8 cellular contexts compared by ENCODE assay signal in genomic region chr19:1279782-1280341, GRCh38. TPM values are rescaled to one million over a fixed set of nuclear protein-coding genes. Genes with fewer than 3 reads are reported as not detected.
DNase-seq lines count a peak whose midpoint lies in the region; ATAC-seq and TF ChIP-seq lines count a peak whose summit lies in the region.

No MANE protein-coding gene starts in this region.

- WGBS in adrenal gland, 4 donors, result 27 to 51% (median 28%) methylated on average over 3 to 10 of the region's 10 CpGs
- 30 to 33% methylated on average over 10 of the region's 10 CpGs for WGBS in heart right ventricle, 2 donors

- POLR2A ChIA-PET in T-cell (lab: Charles Lee), result no interaction called here

- TF ChIP-seq CTCF in GM10266 (IDR thresholded peaks at IDR 0.05; ENCODE audit: control insufficient read depth, insufficient read depth, low read depth, missing control alignments) (peak; percentile 97), adrenal gland (IDR thresholded peaks at IDR 0.05) (peak; percentile 91 to 97 (median 93)), heart right ventricle (IDR thresholded peaks at IDR 0.05) (peak; percentile 91 to 98 (median 96))

- H3K4me3 ChIP-seq in adrenal gland (no peak overlapping the region), heart right ventricle (no peak overlapping the region)

- DNase-seq in GM10266 (ENCODE audit: extremely low spot score) (peak; percentile 92), NCI-H1105 (lab: John Stamatoyannopoulos, UW) (peak; percentile 59), T-cell (peak in 33 of 34 experiments; percentile 40 to 78 (median 68)), adrenal gland (peak; percentile 79 to 93 (median 86)), heart right ventricle (peak; percentile 80 to 87), renal cortical epithelial cell (ENCODE audit: low read depth) (peak; percentile 67)

- no peak for TF ChIP-seq POLR2A in adrenal gland (IDR thresholded peaks at IDR 0.05)

- H3K27ac Mint-ChIP-seq in T-cell, result peak overlapping the region in 1 of 2 donors; percentile 44

- peaks cover 9 to 10% of the 10 kb centered on the region in 2 donors for H3K27me3 Mint-ChIP-seq in T-cell

- peaks cover 12% of the 10 kb centered on the region for H3K36me3 Mint-ChIP-seq in T-cell

- H3K27ac ChIP-seq in adrenal gland (no peak overlapping the region), heart right ventricle (no peak overlapping the region)

- CTCF ChIA-PET in T-cell (lab: Charles Lee), result interaction anchor here in 1 of 2 donors (0.5 kb wide), 1 partner anchor 95 kb away, joined by 5 read pairs; no protein-coding TSS in a partner anchor

- intact Hi-C loops in adrenal gland (cut with DNase I), result loop anchor here (10.0 kb wide), 3 partner anchors 105 to 235 kb away; partner anchors contain the start of genes ADAMTSL5 (in 1 of the 2), NDUFS7 (in 1 of the 2) and RPS15 (in 1 of the 2)
- intact Hi-C loops in heart right ventricle (cut with DNase I), result loop anchor here in 8 of 10 donors (5.0 to 10.0 kb wide), 11 partner anchors 75 to 232 kb away; partner anchors contain the start of genes DAZAP1 (in 3 of the 8), GAMT (in 3 of the 8), NDUFS7 (in 2 of the 8) and ADAMTSL5 (in 1 of the 8)

- no peak for ATAC-seq in T-cell (replicated peaks in 1 of 4)
- ATAC-seq in heart right ventricle, result peak in 6 of 8 donors; percentile 7 to 54 (median 34)
- no peak for ATAC-seq in GM19324 (IDR thresholded peaks at IDR 0.05; ENCODE audit: low FRiP score, unreplicated experiment)
- no peak for ATAC-seq in HG02870 (IDR thresholded peaks at IDR 0.05; ENCODE audit: unreplicated experiment)

- H3K9me3 ChIP-seq in adrenal gland (replicated peaks in 1 of 3) (no peaks in the 10 kb centered on the region), heart right ventricle (no peaks in the 10 kb centered on the region)

- no peak overlapping the region for H3K4me3 Mint-ChIP-seq in T-cell

- H3K9me3 Mint-ChIP-seq in T-cell, result no peaks in the 10 kb centered on the region

- H3K27me3 ChIP-seq in adrenal gland (peaks cover 18% of the 10 kb centered on the region), heart right ventricle (peaks cover 6 to 22% (median 22%) of the 10 kb centered on the region in 7 donors)

- H3K36me3 ChIP-seq in adrenal gland (replicated peaks in 1 of 2), result peaks cover 0 to 20% of the 10 kb centered on the region in 2 donors
- H3K36me3 ChIP-seq in heart right ventricle, result peaks cover 0 to 32% (median 10%) of the 10 kb centered on the region in 9 donors

- H3K4me1 Mint-ChIP-seq in T-cell, result peaks cover 17 to 27% (median 21%) of the 10 kb centered on the region in 3 donors

- H3K4me1 ChIP-seq in adrenal gland (replicated peaks in 1 of 2), result peaks cover 12 to 18% of the 10 kb centered on the region in 2 donors
- H3K4me1 ChIP-seq in heart right ventricle, result peaks cover 9 to 22% (median 19%) of the 10 kb centered on the region in 9 donors

RNA-seq across cellular contexts. Expression of gene FAM174C, which starts 4.5 kb away (rescaled TPM):
- total RNA-seq in T-cell (10 to 100 TPM; 42.1 to 69.8 (median 60.4) TPM), adrenal gland (100 to 1,000 TPM in 3 of 8 donors, 10 to 100 TPM in 5; 67.4 to 279 (median 86.5) TPM), heart right ventricle (10 to 100 TPM in 7 of 10 donors, 1 to 10 TPM in 3; 8.2 to 19.0 (median 12.7) TPM), renal cortical epithelial cell (13.9 and 21.5 TPM in 2 replicates)
- polyA plus RNA-seq in adrenal gland (100 to 1,000 TPM in 2 of 3 donors, 1 to 10 TPM in 1; 3.8 to 139 (median 123) TPM), heart right ventricle (10 to 100 TPM; 40.2 to 70.2 TPM)

RNA-seq across cellular contexts. Expression of gene EFNA2, which starts 5.8 kb away (rescaled TPM):
- under 1 TPM in 1 of 5 donors, not detected in 4; 0.38 TPM for total RNA-seq in T-cell
- not detected for total RNA-seq in adrenal gland
- polyA plus RNA-seq in adrenal gland, result not detected
- total RNA-seq in heart right ventricle, result under 1 TPM in 1 of 10 donors, not detected in 9; 0.45 TPM
- under 1 TPM in 1 of 2 donors, not detected in 1; 0.04 TPM for polyA plus RNA-seq in heart right ventricle
- total RNA-seq in renal cortical epithelial cell, result 0.10 TPM in 1 of 2 replicates, not detected in the other

RNA-seq across cellular contexts. Expression of gene CIRBP, which starts 10.7 kb away (rescaled TPM):
- total RNA-seq in T-cell (100 to 1,000 TPM; 477 to 682 (median 657) TPM), adrenal gland (1,000 to 10,000 TPM in 1 of 8 donors, 100 to 1,000 TPM in 7; 317 to 1,164 (median 685) TPM), heart right ventricle (100 to 1,000 TPM; 227 to 356 (median 280) TPM), renal cortical epithelial cell (174 and 314 TPM in 2 replicates)
- polyA plus RNA-seq in adrenal gland (100 to 1,000 TPM; 360 to 990 (median 737) TPM), heart right ventricle (100 to 1,000 TPM; 180 to 344 TPM)

RNA-seq across cellular contexts. Expression of gene MIDN, which starts 31.5 kb away (rescaled TPM):
- total RNA-seq in T-cell (100 to 1,000 TPM in 1 of 5 donors, 10 to 100 TPM in 4; 54.0 to 161 (median 66.9) TPM), adrenal gland (100 to 1,000 TPM in 5 of 8 donors, 10 to 100 TPM in 3; 20.0 to 189 (median 113) TPM), heart right ventricle (100 to 1,000 TPM in 2 of 10 donors, 10 to 100 TPM in 8; 45.9 to 236 (median 68.5) TPM), renal cortical epithelial cell (12.2 and 44.9 TPM in 2 replicates)
- polyA plus RNA-seq in adrenal gland (10 to 100 TPM; 15.5 to 73.0 (median 46.8) TPM), heart right ventricle (10 to 100 TPM; 22.7 to 48.6 TPM)

RNA-seq across cellular contexts. Expression of gene ATP5F1D, which starts 38.3 kb away (rescaled TPM):
- total RNA-seq in T-cell (100 to 1,000 TPM; 117 to 233 (median 155) TPM), adrenal gland (100 to 1,000 TPM in 7 of 8 donors, 10 to 100 TPM in 1; 80.2 to 435 (median 229) TPM), heart right ventricle (100 to 1,000 TPM; 491 to 770 (median 553) TPM), renal cortical epithelial cell (29.0 and 29.2 TPM in 2 replicates)
- polyA plus RNA-seq in adrenal gland (1,000 to 10,000 TPM in 1 of 3 donors, 100 to 1,000 TPM in 1, 10 to 100 TPM in 1; 15.6 to 1,534 (median 925) TPM), heart right ventricle (1,000 to 10,000 TPM in 1 of 2 donors, 100 to 1,000 TPM in 1; 821 to 2,879 TPM)

Comparison
In these comparisons a context has a peak if more than half of its experiments do, and no peak if none do; other contexts are left out.
1. ATAC-seq: peak in heart right ventricle (6 of 8); none in T-cell (0 of 4), GM19324 (single experiment) and HG02870 (single experiment).
2. Peak in every context shown above with its lines, with median percentiles within 50 percentile points of each other: DNase-seq and CTCF ChIP-seq.